8 cellular contexts compared by ENCODE assay signal in genomic region chr19:32224371-32225244, GRCh38.
A peak's percentile ranks its signal among the peaks of the same experiment; 100 is the strongest.
DNase-seq lines count a peak whose midpoint lies in the region; ATAC-seq, FAIRE-seq and TF ChIP-seq lines count a peak whose summit lies in the region.

No MANE protein-coding gene starts in this region.

- CTCF ChIA-PET in activated B cell treated with CpG ODN at 0.5 μM for 24 hours (lab: Charles Lee), result interaction anchor here (0.9 to 2.2 kb wide), 6 partner anchors 12 to 1558 kb away, joined by 3 to 8 read pairs (median 4); no protein-coding TSS in a partner anchor

- FAIRE-seq in GM18507 (lab: Jason Lieb, UNC), result peak; percentile 53

- no peak overlapping the region; the same call in 1 of the 2 replicates for H3K4me3 ChIP-seq in AG09309 (ENCODE audit: control insufficient read depth, low read depth, low read length)

- H3K27me3 Mint-ChIP-seq in activated B cell treated with CpG ODN at 0.5 μM for 24 hours, result peaks cover 23% of the 10 kb centered on the region
- H3K27me3 Mint-ChIP-seq in central memory CD8-positive, alpha-beta T cell, result peaks cover 62% of the 10 kb centered on the region

- TF ChIP-seq CTCF in AG09309 (IDR thresholded peaks at IDR 0.05; ENCODE audit: control insufficient read depth, insufficient read depth, low read depth, low read length, missing control alignments), result peak; percentile 68
- TF ChIP-seq CTCF in activated B cell treated with CpG ODN at 0.5 μM for 24 hours (IDR thresholded peaks at IDR 0.05), result no peak

- no peaks in the 10 kb centered on the region for H3K36me3 Mint-ChIP-seq in activated B cell treated with CpG ODN at 0.5 μM for 24 hours (ENCODE audit: low read depth)
- H3K36me3 Mint-ChIP-seq in central memory CD8-positive, alpha-beta T cell (ENCODE audit: insufficient read depth), result no peaks in the 10 kb centered on the region

- peak overlapping the region; percentile 77 for H3K4me3 Mint-ChIP-seq in activated B cell treated with CpG ODN at 0.5 μM for 24 hours
- H3K4me3 Mint-ChIP-seq in central memory CD8-positive, alpha-beta T cell, result peak overlapping the region; percentile 49

- peaks cover 6% of the 10 kb centered on the region for H3K4me1 Mint-ChIP-seq in activated B cell treated with CpG ODN at 0.5 μM for 24 hours
- peaks cover 6% of the 10 kb centered on the region for H3K4me1 Mint-ChIP-seq in central memory CD8-positive, alpha-beta T cell

- H3K9me3 Mint-ChIP-seq in activated B cell treated with CpG ODN at 0.5 μM for 24 hours, result no peaks in the 10 kb centered on the region
- no peaks in the 10 kb centered on the region for H3K9me3 Mint-ChIP-seq in central memory CD8-positive, alpha-beta T cell

- POLR2A ChIA-PET in activated B cell treated with CpG ODN at 0.5 μM for 24 hours (lab: Charles Lee), result interaction anchor here (0.6 kb wide), 1 partner anchor 179 kb away, joined by 3 read pairs; no protein-coding TSS in a partner anchor

- ATAC-seq in activated B cell treated with CpG ODN at 0.5 μM for 24 hours (ENCODE audit: low read depth) (peak; percentile 70), left colon (peak; percentile 88), GM18861 (IDR thresholded peaks at IDR 0.05; ENCODE audit: unreplicated experiment) (no peak)
- no peak for ATAC-seq in central memory CD8-positive, alpha-beta T cell (replicated peaks; ENCODE audit: extremely low read depth, poor library complexity, severe bottlenecking)

- DNase-seq in AG09309 (ENCODE audit: low read depth) (no peak), GM18507 (ENCODE audit: extremely low spot score, insufficient read length, low read depth) (peak; percentile 60), Kasumi-1 (lab: John Stamatoyannopoulos, UW) (peak; percentile 25 to 45), activated B cell treated with CpG ODN at 0.5 μM for 24 hours (peak; percentile 55), left colon (peak in 1 of 2 donors; percentile 62)
- DNase-seq in central memory CD8-positive, alpha-beta T cell (ENCODE audit: low spot score in 2 of 2), result peak in 1 of 2 donors; percentile 37
- peak; percentile 22 for DNase-seq in stimulated activated CD4-positive, alpha-beta T cell treated with anti-CD3 and anti-CD28 coated beads, Interleukin-2, amount 100 ng/mL, for 4 hours (ENCODE audit: low read depth)

- H3K27ac Mint-ChIP-seq in activated B cell treated with CpG ODN at 0.5 μM for 24 hours, result no peak overlapping the region
- no peak overlapping the region for H3K27ac Mint-ChIP-seq in central memory CD8-positive, alpha-beta T cell (ENCODE audit: low read depth)

- intact Hi-C loops in activated B cell treated with CpG ODN at 0.5 μM for 24 hours (cut with micrococcal nuclease) (loop anchor here (2.0 kb wide), 1 partner anchor 1556 kb away; no protein-coding TSS in a partner anchor), left colon (cut with DNase I, micrococcal nuclease) (loop anchor here in 1 of 2 donors (5.0 kb wide), 1 partner anchor 1537 kb away; no protein-coding TSS in a partner anchor)

Comparison
In these comparisons a context has a peak if more than half of its experiments do, and no peak if none do; other contexts are left out.
1. ATAC-seq: peak in activated B cell treated with CpG ODN at 0.5 μM for 24 hours (single experiment) and left colon (single experiment); none in central memory CD8-positive, alpha-beta T cell (single experiment) and GM18861 (single experiment).